Comparison of ENCODE assay signal across 8 cellular contexts in genomic region chr3:126703512-126704493, GRCh38. TPM values are rescaled to one million over a fixed set of nuclear protein-coding genes. Genes with fewer than 3 reads are reported as not detected.
DNase-seq lines count a peak whose midpoint lies in the region; ATAC-seq, FAIRE-seq and TF ChIP-seq lines count a peak whose summit lies in the region.

CHCHD6 (plus strand) TSS chr3:126704240; CDS start chr3:126704313, 73 bp downstream.

- peak within 1 kb of the TSS; percentile 86 for H3K4me3 ChIP-seq in OCI-LY7 (ENCODE audit: low read depth, low read length, poor library complexity, severe bottlenecking)

- BruUV-seq in OCI-LY7 (replicated peaks; lab: Mats Ljungman, UMichigan) = no TSS peak

- no peaks in the 10 kb centered on the region for H3K36me3 ChIP-seq in OCI-LY7 (ENCODE audit: insufficient read depth, low read length)

- POLR2A ChIA-PET in OCI-LY7 (lab: Charles Lee) = interaction anchor here (0.6 kb wide), 1 partner anchor 33 kb away, joined by 3 read pairs; no protein-coding TSS in a partner anchor

- no peak for FAIRE-seq in D721Med (lab: Jason Lieb, UNC)

- DNase-seq in D721Med (ENCODE audit: insufficient read length, low spot score) (peak; percentile 85), HuH-7.5 (ENCODE audit: low spot score) (peak; percentile 96), OCI-LY7 (ENCODE audit: low spot score) (peak; percentile 97), activated T-cell treated with anti-CD3 and anti-CD28 coated beads for 24 hours (ENCODE audit: low read depth) (peak; percentile 94), epidermal melanocyte (ENCODE audit: insufficient read length, low spot score) (peak; percentile 96), middle frontal gyrus (ENCODE audit: extremely low spot score, low spot score) (peak; percentile 92)
- DNase-seq in stimulated activated CD8-positive, alpha-beta memory T cell treated with anti-CD3 and anti-CD28 coated beads, Interleukin-2, amount 100 ng/mL, for 1 hour (ENCODE audit: low read depth in 2 of 2) = peak; percentile 92 to 93

- no peaks in the 10 kb centered on the region for H3K79me2 ChIP-seq in OCI-LY7 (ENCODE audit: insufficient read depth, low read depth, low read length)

- H3K9me2 ChIP-seq in OCI-LY7 (ENCODE audit: insufficient read depth, low read length) = no peaks in the 10 kb centered on the region

- peaks cover 11% of the 10 kb centered on the region for H3K9me3 ChIP-seq in OCI-LY7 (ENCODE audit: low read length)

- peak within 1 kb of the TSS; percentile 80 for H2AFZ ChIP-seq in OCI-LY7 (ENCODE audit: low read length)

- H3K27ac ChIP-seq in OCI-LY7 (ENCODE audit: low read depth, low read length, poor library complexity, severe bottlenecking) = no peak within 1 kb of the TSS

- H4K20me1 ChIP-seq in OCI-LY7 (ENCODE audit: insufficient read depth, low read length) = no peaks in the 10 kb centered on the region

- intact Hi-C loops in OCI-LY7 (cut with micrococcal nuclease; ENCODE audit: unreplicated experiment) = loop anchor here (1.0 kb wide), 1 partner anchor 278 kb away; no protein-coding TSS in a partner anchor

- ATAC-seq in GM21526 (IDR thresholded peaks at IDR 0.05; ENCODE audit: low FRiP score, unreplicated experiment) = peak; percentile 91

- H3K4me2 ChIP-seq in OCI-LY7 (ENCODE audit: low read length) = peak within 1 kb of the TSS; percentile 74

- peaks cover 16% of the 10 kb centered on the region for H3K4me1 ChIP-seq in OCI-LY7 (ENCODE audit: insufficient read depth, low read length, poor library complexity, severe bottlenecking)

- no peak for TF ChIP-seq CTCF in D721Med (IDR thresholded peaks at IDR 0.05; ENCODE audit: insufficient read depth, missing control alignments)
- peak; percentile 46; the same call in 1 of the 2 replicates for TF ChIP-seq CTCF in OCI-LY7 (conservative IDR thresholded peaks at IDR 0.05; ENCODE audit: low read length)

- CTCF ChIA-PET in OCI-LY7 (lab: Charles Lee; ENCODE audit: unreplicated experiment) = interaction anchor here (0.6 kb wide), 2 partner anchors 49 to 823 kb away, joined by 3 to 4 read pairs; no protein-coding TSS in a partner anchor

RNA-seq across cellular contexts. Expression of gene CHCHD6, which starts in this region (rescaled TPM):
- 19.8 and 21.2 TPM in 2 replicates for total RNA-seq in OCI-LY7 (2014; rRNA removed; shearing (Covaris generic))
- total RNA-seq in OCI-LY7 (2022) = 14.7 and 18.1 TPM in 2 replicates
